Comparison of ENCODE assay signal across 26 cellular contexts in genomic region chr14:104428860-104429259, GRCh38.
"Had no signal": no experiment of that assay in that cellular context is flagged by ENCODE, and none has a peak within 500 bp of the region (broad histone marks: within the 10 kb centered on the region; RNA-seq: fewer than 3 reads in every experiment).

No MANE protein-coding gene starts in this region.

- H3K36me3 ChIP-seq: esophagus squamous epithelium, pancreas, prostate gland, uterus, WERI-Rb-1 had no signal

- DNase-seq: activated CD4-positive, alpha-beta T cell treated with anti-CD3 and anti-CD28 coated beads, Interleukin-2, amount 50 U/mL, for 1 hour; anterior cingulate cortex; dermis blood vessel endothelial cell; effector CD4-positive, alpha-beta T cell; esophagus squamous epithelium; foreskin melanocyte; mammary epithelial cell; stimulated activated CD4-positive, alpha-beta T cell treated with anti-CD3 and anti-CD28 coated beads, Interleukin-1b, Interleukin-23, amount 100 ng/mL, for 48 hours; stimulated activated CD4-positive, alpha-beta T cell treated with anti-CD3 and anti-CD28 coated beads, Interleukin-4, amount 100 ng/mL, for 4 hours; stimulated activated CD8-positive, alpha-beta memory T cell treated with anti-CD3 and anti-CD28 coated beads, Interleukin-4, amount 100 ng/mL, for 48 hours; stimulated activated naive CD8-positive, alpha-beta T cell treated with anti-CD3 and anti-CD28 coated beads, Interleukin-15, amount 100 ng/mL, for 72 hours; substantia nigra; T1000; uterus; WERI-Rb-1 had no signal

- H3K27ac Mint-ChIP-seq: activated naive CD4-positive, alpha-beta T cell treated with anti-CD3 and anti-CD28 coated beads, Interleukin-2, amount 50 U/mL, for 72 hours; activated T-helper 2 cell treated with anti-CD3 and anti-CD28 coated beads, Interferon-gamma antibody, Interleukin-2, Interleukin-4, amounts not matched to agents 10 μg/mL and 5 μg/mL and 100 μg/mL, durations not matched to agents 14 hours and 24 hours and 36 hours; nephron; stimulated activated memory B cell treated with anti-CD40 and anti-IgM and Interleukin-4, amounts not matched to agents 10 μg/mL and 1 μg/mL and 100 μg/mL, for 72 hours; stimulated activated naive CD8-positive, alpha-beta T cell treated with anti-CD3 and anti-CD28 coated beads, Interleukin-15, amount 100 ng/mL, for 72 hours; T-helper 1 cell treated with Interleukin-12 subunit alpha and Interleukin-12 subunit beta and Interleukin-4 antibody, amounts not matched to agents 30 μg/mL and 1 μg/mL, for 36 hours; type B pancreatic cell had no signal

- H3K4me3 Mint-ChIP-seq: nephron; stimulated activated memory B cell treated with anti-CD40 and anti-IgM and Interleukin-4, amounts not matched to agents 10 μg/mL and 1 μg/mL and 100 μg/mL, for 72 hours; stimulated activated naive CD8-positive, alpha-beta T cell treated with anti-CD3 and anti-CD28 coated beads, Interleukin-15, amount 100 ng/mL, for 72 hours; T-helper 1 cell treated with Interleukin-12 subunit alpha and Interleukin-12 subunit beta and Interleukin-4 antibody, amounts not matched to agents 30 μg/mL and 1 μg/mL, for 36 hours; type B pancreatic cell had no signal

- H3K9me3 Mint-ChIP-seq: activated naive CD4-positive, alpha-beta T cell treated with anti-CD3 and anti-CD28 coated beads, Interleukin-2, amount 50 U/mL, for 72 hours; activated T-helper 2 cell treated with anti-CD3 and anti-CD28 coated beads, Interferon-gamma antibody, Interleukin-2, Interleukin-4, amounts not matched to agents 10 μg/mL and 5 μg/mL and 100 μg/mL, durations not matched to agents 14 hours and 24 hours and 36 hours; nephron; stimulated activated memory B cell treated with anti-CD40 and anti-IgM and Interleukin-4, amounts not matched to agents 10 μg/mL and 1 μg/mL and 100 μg/mL, for 72 hours; stimulated activated naive CD8-positive, alpha-beta T cell treated with anti-CD3 and anti-CD28 coated beads, Interleukin-15, amount 100 ng/mL, for 72 hours; T-helper 1 cell treated with Interleukin-12 subunit alpha and Interleukin-12 subunit beta and Interleukin-4 antibody, amounts not matched to agents 30 μg/mL and 1 μg/mL, for 36 hours; type B pancreatic cell had no signal

- H3K4me1 ChIP-seq: pancreas, prostate gland, uterus had no signal

- ATAC-seq: activated naive CD4-positive, alpha-beta T cell treated with anti-CD3 and anti-CD28 coated beads, Interleukin-2, amount 50 U/mL, for 72 hours; left cardiac atrium; pancreas; stimulated activated memory B cell treated with anti-CD40 and anti-IgM and Interleukin-4, amounts not matched to agents 10 μg/mL and 1 μg/mL and 100 μg/mL, for 72 hours; stimulated activated naive CD8-positive, alpha-beta T cell treated with anti-CD3 and anti-CD28 coated beads, Interleukin-15, amount 100 ng/mL, for 72 hours had no signal

- H3K4me3 ChIP-seq: esophagus squamous epithelium, pancreas, prostate gland, smooth muscle cell, uterus had no signal

- H3K27me3 ChIP-seq: pancreas, uterus had no signal

- H3K36me3 Mint-ChIP-seq: activated naive CD4-positive, alpha-beta T cell treated with anti-CD3 and anti-CD28 coated beads, Interleukin-2, amount 50 U/mL, for 72 hours; stimulated activated memory B cell treated with anti-CD40 and anti-IgM and Interleukin-4, amounts not matched to agents 10 μg/mL and 1 μg/mL and 100 μg/mL, for 72 hours; type B pancreatic cell had no signal

- H3K27ac ChIP-seq: epithelial cell of prostate, esophagus squamous epithelium, pancreas, prostate gland, uterus, WERI-Rb-1 had no signal

- H3K4me1 Mint-ChIP-seq: stimulated activated memory B cell treated with anti-CD40 and anti-IgM and Interleukin-4, amounts not matched to agents 10 μg/mL and 1 μg/mL and 100 μg/mL, for 72 hours; stimulated activated naive CD8-positive, alpha-beta T cell treated with anti-CD3 and anti-CD28 coated beads, Interleukin-15, amount 100 ng/mL, for 72 hours had no signal

- H3K9me3 ChIP-seq: esophagus squamous epithelium, pancreas, prostate gland, uterus had no signal

- H3K4me2 ChIP-seq: smooth muscle cell had no signal
